ENCODE assay signal across 17 cellular contexts in the genomic region with DNA sequence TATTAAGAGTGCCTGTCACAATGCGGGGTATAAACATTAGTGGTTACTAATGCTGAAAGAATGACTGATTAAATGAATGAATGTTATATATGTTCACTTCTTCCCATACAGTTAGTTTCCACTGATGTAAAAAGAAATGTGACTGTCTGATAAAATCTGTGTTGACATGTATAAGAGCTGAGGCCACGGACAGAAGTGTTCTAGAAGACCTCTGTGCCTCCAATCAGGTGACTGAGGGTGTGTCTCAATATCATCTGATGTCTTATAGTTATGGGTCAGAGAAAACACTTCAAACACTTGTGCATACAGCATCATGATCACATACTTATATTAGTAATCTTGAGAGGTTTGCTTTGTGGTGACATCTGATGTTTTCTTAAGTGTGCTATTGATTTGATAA.
"Had no signal": no experiment of that assay in that cellular context is flagged by ENCODE, and none has a peak within 500 bp of the region (broad histone marks: within the 10 kb centered on the region; RNA-seq: fewer than 3 reads in every experiment).

No MANE protein-coding gene starts in this region.

- H3K27ac ChIP-seq: tibial artery, uterus had no signal

- H3K4me1 ChIP-seq: uterus had no signal

- H3K4me1 Mint-ChIP-seq: activated CD4-positive, alpha-beta memory T cell treated with anti-CD3 and anti-CD28 coated beads, Interleukin-2, amount 10 ng/mL, durations not matched to agents 7 days and 5 days; activated naive CD4-positive, alpha-beta T cell treated with anti-CD3 and anti-CD28 coated beads, Interleukin-2, amount 50 U/mL, for 24 hours; activated T-helper 17 cell treated with anti-CD3 and anti-CD28 coated beads, Interleukin-2, amount 50 U/mL, for 72 hours; natural killer cell; stimulated activated effector memory CD8-positive, alpha-beta T cell treated with anti-CD3 and anti-CD28 coated beads, Interleukin-12 subunit alpha, Interleukin-12 subunit beta, amount 100 ng/mL, for 72 hours had no signal

- H3K36me3 ChIP-seq: tibial artery, uterus had no signal

- ATAC-seq: activated T-helper 17 cell treated with anti-CD3 and anti-CD28 coated beads, Interleukin-2, amount 50 U/mL, for 72 hours; mucosa of descending colon; natural killer cell; right cardiac atrium; stimulated activated effector memory CD8-positive, alpha-beta T cell treated with anti-CD3 and anti-CD28 coated beads, Interleukin-12 subunit alpha, Interleukin-12 subunit beta, amount 100 ng/mL, for 72 hours had no signal

- H3K4me3 Mint-ChIP-seq: activated CD4-positive, alpha-beta memory T cell treated with anti-CD3 and anti-CD28 coated beads, Interleukin-2, amount 10 ng/mL, durations not matched to agents 7 days and 5 days; activated naive CD4-positive, alpha-beta T cell treated with anti-CD3 and anti-CD28 coated beads, Interleukin-2, amount 50 U/mL, for 24 hours; activated T-helper 17 cell treated with anti-CD3 and anti-CD28 coated beads, Interleukin-2, amount 50 U/mL, for 72 hours; endodermal cell; natural killer cell; stimulated activated effector memory CD8-positive, alpha-beta T cell treated with anti-CD3 and anti-CD28 coated beads, Interleukin-12 subunit alpha, Interleukin-12 subunit beta, amount 100 ng/mL, for 72 hours had no signal

- H3K27me3 Mint-ChIP-seq: activated CD4-positive, alpha-beta memory T cell treated with anti-CD3 and anti-CD28 coated beads, Interleukin-2, amount 10 ng/mL, durations not matched to agents 7 days and 5 days; activated naive CD4-positive, alpha-beta T cell treated with anti-CD3 and anti-CD28 coated beads, Interleukin-2, amount 50 U/mL, for 24 hours had no signal

- H3K27me3 ChIP-seq: tibial artery, uterus had no signal

- H3K9me3 Mint-ChIP-seq: activated CD4-positive, alpha-beta memory T cell treated with anti-CD3 and anti-CD28 coated beads, Interleukin-2, amount 10 ng/mL, durations not matched to agents 7 days and 5 days; activated naive CD4-positive, alpha-beta T cell treated with anti-CD3 and anti-CD28 coated beads, Interleukin-2, amount 50 U/mL, for 24 hours; activated T-helper 17 cell treated with anti-CD3 and anti-CD28 coated beads, Interleukin-2, amount 50 U/mL, for 72 hours; endodermal cell; natural killer cell; stimulated activated effector memory CD8-positive, alpha-beta T cell treated with anti-CD3 and anti-CD28 coated beads, Interleukin-12 subunit alpha, Interleukin-12 subunit beta, amount 100 ng/mL, for 72 hours had no signal

- H3K4me3 ChIP-seq: mucosa of descending colon, tibial artery, uterus had no signal

- H3K27ac Mint-ChIP-seq: activated CD4-positive, alpha-beta memory T cell treated with anti-CD3 and anti-CD28 coated beads, Interleukin-2, amount 10 ng/mL, durations not matched to agents 7 days and 5 days; activated naive CD4-positive, alpha-beta T cell treated with anti-CD3 and anti-CD28 coated beads, Interleukin-2, amount 50 U/mL, for 24 hours; activated T-helper 17 cell treated with anti-CD3 and anti-CD28 coated beads, Interleukin-2, amount 50 U/mL, for 72 hours; endodermal cell; natural killer cell; stimulated activated effector memory CD8-positive, alpha-beta T cell treated with anti-CD3 and anti-CD28 coated beads, Interleukin-12 subunit alpha, Interleukin-12 subunit beta, amount 100 ng/mL, for 72 hours had no signal

- H3K36me3 Mint-ChIP-seq: activated naive CD4-positive, alpha-beta T cell treated with anti-CD3 and anti-CD28 coated beads, Interleukin-2, amount 50 U/mL, for 24 hours; natural killer cell; stimulated activated effector memory CD8-positive, alpha-beta T cell treated with anti-CD3 and anti-CD28 coated beads, Interleukin-12 subunit alpha, Interleukin-12 subunit beta, amount 100 ng/mL, for 72 hours had no signal

- DNase-seq: activated CD4-positive, alpha-beta memory T cell treated with anti-CD3 and anti-CD28 coated beads, Interleukin-2, amount 10 ng/mL, durations not matched to agents 7 days and 5 days; activated CD4-positive, alpha-beta T cell treated with anti-CD3 and anti-CD28 coated beads for 1 hour; amygdala; cerebellar nuclear complex; endodermal cell; hypothalamus; mucosa of descending colon; natural killer cell; posterior cingulate gyrus; right cardiac atrium; small intestine; T1000; tibial artery; uterus had no signal
